In the genomic region with DNA sequence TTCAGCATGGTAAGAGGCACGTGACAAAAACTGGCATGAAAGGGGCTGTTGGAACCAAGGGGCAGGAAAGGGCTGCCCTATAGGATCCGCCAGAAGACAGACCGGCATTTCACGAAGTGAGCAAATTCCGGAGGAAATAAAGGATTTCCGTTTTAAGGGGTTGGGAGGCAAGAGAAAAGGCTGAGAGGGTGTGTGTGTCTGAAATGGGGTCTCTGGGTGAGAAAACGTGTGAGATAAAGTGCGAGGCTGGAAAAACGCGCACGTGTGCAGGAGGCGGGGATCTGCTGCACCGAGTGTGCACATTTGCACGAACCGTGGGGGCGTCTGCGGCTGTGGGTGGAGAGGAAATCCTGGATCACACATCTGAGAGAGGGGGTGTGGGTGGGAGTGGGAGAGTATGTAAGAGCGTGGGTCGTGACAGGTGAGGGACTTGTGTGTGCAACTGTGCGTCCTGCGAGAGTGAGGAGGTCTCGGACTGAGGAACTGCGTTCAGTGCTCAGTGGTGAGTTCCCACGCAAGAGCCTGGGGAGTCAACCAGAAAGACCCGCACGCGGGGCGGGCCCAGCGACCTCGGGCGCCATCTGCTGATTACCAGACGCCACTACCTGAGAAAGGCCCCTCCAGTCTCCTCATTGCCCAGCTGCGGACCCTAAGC, we compare ENCODE assay signal across 8 cellular contexts. TPM values are rescaled to one million over a fixed set of nuclear protein-coding genes. Genes with fewer than 3 reads are reported as not detected.
DNase-seq lines count a peak whose midpoint lies in the region; ATAC-seq and TF ChIP-seq lines count a peak whose summit lies in the region.

No MANE protein-coding gene starts in this region.

- TF ChIP-seq CTCF in BE2C (IDR thresholded peaks at IDR 0.05; ENCODE audit: low read depth, low read length) (peak; percentile 88), astrocyte of the cerebellum (IDR thresholded peaks at IDR 0.05; ENCODE audit: low read depth, low read length, missing control alignments) (peak; percentile 83), retinal pigment epithelial cell (conservative IDR thresholded peaks at IDR 0.05; ENCODE audit: low read depth, low read length) (peak; percentile 91)

- ATAC-seq in GM21786 (IDR thresholded peaks at IDR 0.05; ENCODE audit: unreplicated experiment) = peak; percentile 45
- ATAC-seq in aorta (ENCODE audit: low FRiP score) = peak; percentile 87

- 3 to 5% methylated on average over 24 to 33 of the region's 33 CpGs for WGBS in aorta, 2 donors

- DNase-seq in BE2C (peak; percentile 83), NCI-H1436 treated with DMSO at 0.1 percent for 48 hours (lab: John Stamatoyannopoulos, UW) (peak; percentile 5), T1000 (lab: John Stamatoyannopoulos, UW) (peak; percentile 11), astrocyte of the cerebellum (ENCODE audit: low read depth) (peak; percentile 24), hippocampal formation (lab: John Stamatoyannopoulos, UW) (peak; percentile 38 to 48), retinal pigment epithelial cell (ENCODE audit: low read depth) (no peak), aorta (peak; percentile 83 to 90)

- in situ Hi-C loops in astrocyte of the cerebellum (cut with HindIII; ENCODE audit: low sequenced_read_pairs) = no loop called here

- H3K4me1 ChIP-seq in BE2C = no peaks in the 10 kb centered on the region
- H3K4me1 ChIP-seq in aorta (ENCODE audit: control insufficient read depth in 1 of 2, insufficient read depth in 2 of 2, low read length in 2 of 2) = no peaks in the 10 kb centered on the region

- H3K4me3 ChIP-seq in BE2C (ENCODE audit: low read depth, low read length) (peak overlapping the region; percentile 61), astrocyte of the cerebellum (ENCODE audit: low read depth, low read length) (peak overlapping the region; percentile 22), retinal pigment epithelial cell (ENCODE audit: low read length) (peak overlapping the region; percentile 42), aorta (ENCODE audit: low read length in 2 of 2) (no peak overlapping the region)

- H3K27ac ChIP-seq in aorta (ENCODE audit: low read depth in 1 of 2, low read length in 2 of 2) = no peak overlapping the region

- intact Hi-C loops in aorta (cut with DNase I) = loop anchor here (5.0 kb wide), 2 partner anchors 508 to 513 kb away; a partner anchor contains a TSS

- H3K27me3 ChIP-seq in BE2C (no peaks in the 10 kb centered on the region), aorta (ENCODE audit: control insufficient read depth in 1 of 2, insufficient read depth in 2 of 2, low read length in 1 of 2) (no peaks in the 10 kb centered on the region)

- no peaks in the 10 kb centered on the region for H3K36me3 ChIP-seq in BE2C
- no peaks in the 10 kb centered on the region for H3K36me3 ChIP-seq in aorta (ENCODE audit: control insufficient read depth in 1 of 2, insufficient read depth in 2 of 2, low read length in 1 of 2)

- H3K9me3 ChIP-seq in BE2C = no peaks in the 10 kb centered on the region
- no peaks in the 10 kb centered on the region for H3K9me3 ChIP-seq in aorta (ENCODE audit: control insufficient read depth, low read length)

RNA-seq across cellular contexts. Expression of a gene that starts 37.0 kb away (rescaled TPM):
- polyA plus RNA-seq in BE2C (2012; ENCODE audit: insufficient read depth, insufficient read length, low read depth) = 2.0 TPM
- 10 to 100 TPM in 1 of 2 donors, 1 to 10 TPM in 1; 3.9 to 12.8 TPM for total RNA-seq in aorta
- 1 to 10 TPM; 2.1 to 4.4 TPM for polyA plus RNA-seq in aorta

RNA-seq across cellular contexts. Expression of a gene that starts 56.6 kb away (rescaled TPM):
- not detected for polyA plus RNA-seq in BE2C (2012; ENCODE audit: insufficient read depth, insufficient read length, low read depth)
- 1 to 10 TPM in 1 of 2 donors, under 1 TPM in 1; 0.96 to 1.7 TPM for total RNA-seq in aorta
- polyA plus RNA-seq in aorta = 1 to 10 TPM in 1 of 2 donors, under 1 TPM in 1; 0.49 to 3.1 TPM

Comparison
In these comparisons a context has a peak if more than half of its experiments do, and no peak if none do; other contexts are left out.
1. H3K4me3 ChIP-seq: peak in BE2C (single experiment), astrocyte of the cerebellum (single experiment) and retinal pigment epithelial cell (single experiment); none in aorta (0 of 2).
2. Peak in every context shown above with its lines, with median percentiles within 50 percentile points of each other: CTCF ChIP-seq.